20 cellular contexts compared by ENCODE assay signal in the genomic region with DNA sequence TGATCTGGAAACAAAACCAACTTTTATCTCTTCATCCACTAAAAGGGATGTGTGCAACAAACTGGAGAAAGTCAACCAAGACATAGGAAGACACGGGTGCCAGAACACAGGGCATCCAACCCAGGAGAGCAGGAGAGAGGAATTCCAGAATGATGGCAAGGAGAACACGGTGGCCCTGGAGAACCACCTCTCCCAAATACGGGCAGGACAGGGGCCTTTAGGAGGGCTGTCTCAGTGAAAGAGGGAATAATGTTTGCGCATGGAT.
A peak's percentile ranks its signal among the peaks of the same experiment; 100 is the strongest.
DNase-seq lines count a peak whose midpoint lies in the region; ATAC-seq and TF ChIP-seq lines count a peak whose summit lies in the region.
"Had no signal": no experiment of that assay in that cellular context is flagged by ENCODE, and none has a peak within 500 bp of the region (broad histone marks: within the 10 kb centered on the region; RNA-seq: fewer than 3 reads in every experiment).

No MANE protein-coding gene starts in this region.

- no TSS peak for BruUV-seq in PC-3 (replicated peaks; lab: Mats Ljungman, UMichigan)

- ATAC-seq in activated CD8-positive, alpha-beta memory T cell treated with anti-CD3 and anti-CD28 coated beads, Interleukin-2, amount 10 ng/mL, durations not matched to agents 7 days and 5 days, result no peak
- ATAC-seq in PC-3 (no peak), natural killer cell (no peak), GM21576 (IDR thresholded peaks at IDR 0.05; ENCODE audit: unreplicated experiment) (no peak)
- ATAC-seq in activated naive CD8-positive, alpha-beta T cell treated with anti-CD3 and anti-CD28 coated beads, Interleukin-2, amount 10 ng/mL, durations not matched to agents 7 days and 5 days (ENCODE audit: low read depth), result no peak
- ATAC-seq: Panc1 had no signal

- peaks cover 11% of the 10 kb centered on the region for H3K27me3 Mint-ChIP-seq in activated CD8-positive, alpha-beta memory T cell treated with anti-CD3 and anti-CD28 coated beads, Interleukin-2, amount 10 ng/mL, durations not matched to agents 7 days and 5 days
- H3K27me3 Mint-ChIP-seq in activated naive CD8-positive, alpha-beta T cell treated with anti-CD3 and anti-CD28 coated beads, Interleukin-2, amount 10 ng/mL, durations not matched to agents 7 days and 5 days, result peaks cover 4% of the 10 kb centered on the region
- peaks cover 4 to 6% of the 10 kb centered on the region in 2 donors for H3K27me3 Mint-ChIP-seq in natural killer cell (ENCODE audit: low read depth in 2 of 2)
- H3K27me3 Mint-ChIP-seq: central memory CD8-positive, alpha-beta T cell; IgD-negative memory B cell had no signal

- H3K36me3 Mint-ChIP-seq in activated CD8-positive, alpha-beta memory T cell treated with anti-CD3 and anti-CD28 coated beads, Interleukin-2, amount 10 ng/mL, durations not matched to agents 7 days and 5 days, result peaks cover 21% of the 10 kb centered on the region
- peaks cover 42% of the 10 kb centered on the region for H3K36me3 Mint-ChIP-seq in activated naive CD8-positive, alpha-beta T cell treated with anti-CD3 and anti-CD28 coated beads, Interleukin-2, amount 10 ng/mL, durations not matched to agents 7 days and 5 days
- no peaks in the 10 kb centered on the region for H3K36me3 Mint-ChIP-seq in natural killer cell
- H3K36me3 Mint-ChIP-seq: IgD-negative memory B cell had no signal

- H3K4me3 Mint-ChIP-seq in activated CD8-positive, alpha-beta memory T cell treated with anti-CD3 and anti-CD28 coated beads, Interleukin-2, amount 10 ng/mL, durations not matched to agents 7 days and 5 days, result no peak overlapping the region
- H3K4me3 Mint-ChIP-seq in activated naive CD8-positive, alpha-beta T cell treated with anti-CD3 and anti-CD28 coated beads, Interleukin-2, amount 10 ng/mL, durations not matched to agents 7 days and 5 days, result peak overlapping the region; percentile 73
- peak overlapping the region; percentile 63 for H3K4me3 Mint-ChIP-seq in natural killer cell
- H3K4me3 Mint-ChIP-seq: IgD-negative memory B cell, neural crest cell had no signal

- POLR2A ChIA-PET in PC-3 (lab: Charles Lee; ENCODE audit: unreplicated experiment), result no interaction called here
- POLR2A ChIA-PET in activated naive CD8-positive, alpha-beta T cell treated with anti-CD3 and anti-CD28 coated beads, Interleukin-2, amount 10 ng/mL, durations not matched to agents 7 days and 5 days (lab: Charles Lee), result interaction anchor here (0.8 to 2.0 kb wide), 11 partner anchors 8 to 52 kb away, joined by 3 to 18 read pairs (median 5); no protein-coding TSS in a partner anchor

- H3K27ac ChIP-seq in PC-3 (ENCODE audit: low read length), result peak overlapping the region; percentile 45
- H3K27ac ChIP-seq: HL-60, uterus had no signal

- H3K4me3 ChIP-seq in PC-3 (ENCODE audit: low read length), result no peak overlapping the region
- H3K4me3 ChIP-seq: esophagus squamous epithelium, uterus had no signal

- H3K4me1 ChIP-seq in PC-3 (ENCODE audit: insufficient read depth, low read length), result peaks cover 17% of the 10 kb centered on the region
- H3K4me1 ChIP-seq: uterus had no signal

- no peaks in the 10 kb centered on the region for H3K36me3 ChIP-seq in PC-3 (ENCODE audit: low read depth, low read length)
- H3K36me3 ChIP-seq: esophagus squamous epithelium, uterus had no signal

- no peaks in the 10 kb centered on the region for H3K9me3 ChIP-seq in PC-3 (ENCODE audit: low read length)
- H3K9me3 ChIP-seq: esophagus squamous epithelium, uterus had no signal

- CTCF ChIA-PET in activated CD8-positive, alpha-beta memory T cell treated with anti-CD3 and anti-CD28 coated beads, Interleukin-2, amount 10 ng/mL, durations not matched to agents 7 days and 5 days (lab: Charles Lee), result interaction anchor here (0.8 to 1.3 kb wide), 4 partner anchors 8 to 31 kb away, joined by 3 read pairs; no protein-coding TSS in a partner anchor
- CTCF ChIA-PET in PC-3 (lab: Charles Lee), result interaction anchor here (1.3 kb wide), 1 partner anchor 54 kb away, joined by 3 read pairs; no protein-coding TSS in a partner anchor

- no peak overlapping the region for H3K4me2 ChIP-seq in PC-3 (ENCODE audit: low read length)

- H4K20me1 ChIP-seq in PC-3 (ENCODE audit: low read length), result no peaks in the 10 kb centered on the region

- H3F3A ChIP-seq in PC-3 (ENCODE audit: low read length, unreplicated experiment), result no peaks in the 10 kb centered on the region

- H3K9me3 Mint-ChIP-seq in activated CD8-positive, alpha-beta memory T cell treated with anti-CD3 and anti-CD28 coated beads, Interleukin-2, amount 10 ng/mL, durations not matched to agents 7 days and 5 days (ENCODE audit: low read depth), result peaks cover 6% of the 10 kb centered on the region
- H3K9me3 Mint-ChIP-seq in activated naive CD8-positive, alpha-beta T cell treated with anti-CD3 and anti-CD28 coated beads, Interleukin-2, amount 10 ng/mL, durations not matched to agents 7 days and 5 days, result peaks cover 2% of the 10 kb centered on the region
- H3K9me3 Mint-ChIP-seq in natural killer cell, result no peaks in the 10 kb centered on the region
- H3K9me3 Mint-ChIP-seq: neural crest cell had no signal

- no peaks in the 10 kb centered on the region for H3K79me2 ChIP-seq in PC-3 (ENCODE audit: low read length)

- peak overlapping the region; percentile 86 for H3K27ac Mint-ChIP-seq in activated CD8-positive, alpha-beta memory T cell treated with anti-CD3 and anti-CD28 coated beads, Interleukin-2, amount 10 ng/mL, durations not matched to agents 7 days and 5 days
- peak overlapping the region; percentile 91 for H3K27ac Mint-ChIP-seq in activated naive CD8-positive, alpha-beta T cell treated with anti-CD3 and anti-CD28 coated beads, Interleukin-2, amount 10 ng/mL, durations not matched to agents 7 days and 5 days
- H3K27ac Mint-ChIP-seq in natural killer cell, result no peak overlapping the region
- H3K27ac Mint-ChIP-seq: IgD-negative memory B cell had no signal

- no peak for DNase-seq in activated CD8-positive, alpha-beta memory T cell treated with anti-CD3 and anti-CD28 coated beads, Interleukin-2, amount 10 ng/mL, durations not matched to agents 7 days and 5 days
- no peak for DNase-seq in activated CD8-positive, alpha-beta memory T cell treated with anti-CD3 and anti-CD28 coated beads for 24 hours
- no peak for DNase-seq in PC-3
- DNase-seq in activated naive CD8-positive, alpha-beta T cell treated with anti-CD3 and anti-CD28 coated beads, Interleukin-2, amount 10 ng/mL, durations not matched to agents 7 days and 5 days, result no peak
- DNase-seq in natural killer cell, result no peak
- no peak for DNase-seq in GM10266 (ENCODE audit: extremely low spot score)
- no peak for DNase-seq in D341Med (ENCODE audit: low spot score)
- DNase-seq: ACHN, anterior cingulate cortex, C1 segment of cervical spinal cord, esophagus squamous epithelium, HCEC 1CT, substantia nigra, uterus had no signal

- H3K27me3 ChIP-seq in PC-3 (ENCODE audit: low read length), result no peaks in the 10 kb centered on the region
- H3K27me3 ChIP-seq: esophagus squamous epithelium, uterus had no signal

- H3K4me1 Mint-ChIP-seq in activated CD8-positive, alpha-beta memory T cell treated with anti-CD3 and anti-CD28 coated beads, Interleukin-2, amount 10 ng/mL, durations not matched to agents 7 days and 5 days, result peaks cover 45% of the 10 kb centered on the region
- peaks cover 56% of the 10 kb centered on the region for H3K4me1 Mint-ChIP-seq in activated naive CD8-positive, alpha-beta T cell treated with anti-CD3 and anti-CD28 coated beads, Interleukin-2, amount 10 ng/mL, durations not matched to agents 7 days and 5 days
- H3K4me1 Mint-ChIP-seq in natural killer cell, result peaks cover 26 to 39% of the 10 kb centered on the region in 2 donors
- H3K4me1 Mint-ChIP-seq: IgD-negative memory B cell, neural crest cell had no signal

- TF ChIP-seq CTCF in PC-3 (conservative IDR thresholded peaks at IDR 0.05; ENCODE audit: low read depth, low read length), result no peak
- no peak for TF ChIP-seq CTCF in natural killer cell (IDR thresholded peaks at IDR 0.05)
- TF ChIP-seq CTCF in GM10266 (IDR thresholded peaks at IDR 0.05; ENCODE audit: control insufficient read depth, insufficient read depth, low read depth, missing control alignments), result no peak

- intact Hi-C loops in PC-3 (cut with micrococcal nuclease) (no loop called here), natural killer cell (cut with micrococcal nuclease) (no loop called here)

- no peak overlapping the region for H3K9ac ChIP-seq in PC-3 (ENCODE audit: low read length)

- H2AFZ ChIP-seq in PC-3 (ENCODE audit: low read length), result peak overlapping the region; percentile 58

- no peaks in the 10 kb centered on the region for H3K9me2 ChIP-seq in PC-3 (replicated peaks; ENCODE audit: low read length)

Comparison
In these comparisons a context has a peak if more than half of its experiments do, and no peak if none do; other contexts are left out.
1. H3K27ac Mint-ChIP-seq: peak in activated CD8-positive, alpha-beta memory T cell treated with anti-CD3 and anti-CD28 coated beads, Interleukin-2, amount 10 ng/mL, durations not matched to agents 7 days and 5 days (single experiment) and activated naive CD8-positive, alpha-beta T cell treated with anti-CD3 and anti-CD28 coated beads, Interleukin-2, amount 10 ng/mL, durations not matched to agents 7 days and 5 days (single experiment); none in natural killer cell (0 of 2).